1 cellular context compared by ENCODE assay signal in the genomic region with DNA sequence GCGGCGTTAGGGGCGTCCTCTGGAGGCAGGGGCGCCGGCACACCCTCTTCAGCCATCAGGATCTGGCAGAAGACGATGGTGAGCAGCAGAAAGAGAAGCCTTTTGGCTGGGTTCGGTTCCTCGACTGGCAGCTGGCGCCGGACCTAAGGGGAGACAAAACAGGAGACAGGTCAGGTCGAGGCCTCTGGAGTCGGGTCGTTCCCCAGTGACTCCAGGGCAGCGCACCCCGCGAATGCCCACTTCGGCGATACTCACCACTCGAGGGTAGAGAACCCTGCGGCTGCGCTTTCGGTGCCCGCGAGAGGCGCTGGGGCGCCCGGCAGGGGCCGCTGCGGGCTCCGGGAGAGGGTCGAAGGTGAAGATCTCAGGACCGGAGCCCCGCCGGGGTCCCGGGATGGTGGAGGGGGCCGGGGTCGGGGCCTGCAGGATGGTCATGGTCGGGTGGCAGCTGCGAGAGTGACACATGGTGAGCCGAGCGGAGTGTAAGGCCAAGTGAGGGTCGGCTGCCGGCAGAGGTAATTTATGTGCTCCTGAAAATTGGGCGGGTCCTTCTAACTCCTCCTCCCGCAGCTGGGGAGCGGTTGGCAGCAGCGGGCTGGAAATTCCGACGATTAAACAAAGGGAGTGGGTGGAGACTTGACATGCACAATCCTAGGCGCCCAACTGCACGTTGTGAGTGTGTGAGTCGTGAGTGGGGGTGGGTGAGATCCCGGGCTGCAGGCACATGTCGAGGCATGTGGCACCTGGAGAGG.
A peak's percentile ranks its signal among the peaks of the same experiment; 100 is the strongest.
TF ChIP-seq lines count a peak whose summit lies in the region.

A gene with protein sequence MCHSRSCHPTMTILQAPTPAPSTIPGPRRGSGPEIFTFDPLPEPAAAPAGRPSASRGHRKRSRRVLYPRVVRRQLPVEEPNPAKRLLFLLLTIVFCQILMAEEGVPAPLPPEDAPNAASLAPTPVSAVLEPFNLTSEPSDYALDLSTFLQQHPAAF (minus strand): TSS at position 494 of the 752 bp plus-strand sequence. CDS start 29 bp downstream, at position 465.

TF ChIP-seq in HepG2, 621 proteins besides CTCF, POLR2A, EP300 and RAD21 (continued from another document and continues in another):
- TF ChIP-seq ARNT2 (CRISPR knock-in tag; IDR thresholded peaks at IDR 0.05; ENCODE audit: low read depth) (peak; percentile 71), GZF1 (CRISPR knock-in tag; IDR thresholded peaks at IDR 0.05) (no peak; the same call in 1 of the 2 replicates), ZNF496 (CRISPR knock-in tag; IDR thresholded peaks at IDR 0.05; ENCODE audit: insufficient replicate concordance) (no peak), SMAD3 (CRISPR knock-in tag; IDR thresholded peaks at IDR 0.05) (peak; percentile 80), TAF15 (IDR thresholded peaks at IDR 0.05; ENCODE audit: low read depth, low read length, poor library complexity, severe bottlenecking) (peak; percentile 89), ZNF10 (CRISPR knock-in tag; IDR thresholded peaks at IDR 0.05; ENCODE audit: borderline replicate concordance, low read depth) (no peak), ZNF234 (CRISPR knock-in tag; conservative IDR thresholded peaks at IDR 0.05) (no peak), ZNF703 (CRISPR knock-in tag; IDR thresholded peaks at IDR 0.05; ENCODE audit: borderline replicate concordance) (peak; percentile 41; the same call in 1 of the 2 replicates), DPF2 (CRISPR knock-in tag; IDR thresholded peaks at IDR 0.05; ENCODE audit: borderline replicate concordance, low read depth) (no peak; the same call in 1 of the 2 replicates), AGO1 (IDR thresholded peaks at IDR 0.05; ENCODE audit: low read depth, low read length, poor library complexity, severe bottlenecking) (peak; percentile 64), ZBTB20 (CRISPR knock-in tag; IDR thresholded peaks at IDR 0.05; ENCODE audit: borderline replicate concordance, low read depth) (peak; percentile 68; the same call in 1 of the 2 replicates), ZNF781 (CRISPR knock-in tag; IDR thresholded peaks at IDR 0.05; ENCODE audit: borderline replicate concordance, not compliant biosample characterization) (no peak), ZSCAN30 (CRISPR knock-in tag; IDR thresholded peaks at IDR 0.05) (0 out of 2 replicates have a peak, but pooled peaks have one; percentile 54), JDP2 (CRISPR knock-in tag; IDR thresholded peaks at IDR 0.05; ENCODE audit: borderline replicate concordance) (no peak; the same call in 1 of the 2 replicates), ZC3H4 (CRISPR knock-in tag; IDR thresholded peaks at IDR 0.05; ENCODE audit: borderline replicate concordance) (no peak), BRCA1 (CRISPR knock-in tag; IDR thresholded peaks at IDR 0.05) (peak; percentile 93), TOE1 (CRISPR knock-in tag; IDR thresholded peaks at IDR 0.05) (no peak), ZNF879 (CRISPR knock-in tag; IDR thresholded peaks at IDR 0.05) (no peak; the same call in 1 of the 2 replicates), ATF1 (CRISPR knock-in tag; IDR thresholded peaks at IDR 0.05) (no peak), HOXA7 (CRISPR knock-in tag; IDR thresholded peaks at IDR 0.05) (no peak), CBX1 (IDR thresholded peaks at IDR 0.05; ENCODE audit: low read depth) (peak; percentile 99), ZNF441 (CRISPR knock-in tag; IDR thresholded peaks at IDR 0.05; ENCODE audit: borderline replicate concordance) (peak; percentile 46; the same call in 1 of the 2 replicates), SMAD1 (CRISPR knock-in tag; IDR thresholded peaks at IDR 0.05; ENCODE audit: borderline replicate concordance, low read depth) (peak; percentile 77), SP2 (CRISPR knock-in tag; IDR thresholded peaks at IDR 0.05) (no peak), ZMYM2 (CRISPR knock-in tag; IDR thresholded peaks at IDR 0.05) (0 out of 2 replicates have a peak, but pooled peaks have one; percentile 81), NCOA2 (CRISPR knock-in tag; IDR thresholded peaks at IDR 0.05) (peak; percentile 73)
- TF ChIP-seq, protein P1, sequence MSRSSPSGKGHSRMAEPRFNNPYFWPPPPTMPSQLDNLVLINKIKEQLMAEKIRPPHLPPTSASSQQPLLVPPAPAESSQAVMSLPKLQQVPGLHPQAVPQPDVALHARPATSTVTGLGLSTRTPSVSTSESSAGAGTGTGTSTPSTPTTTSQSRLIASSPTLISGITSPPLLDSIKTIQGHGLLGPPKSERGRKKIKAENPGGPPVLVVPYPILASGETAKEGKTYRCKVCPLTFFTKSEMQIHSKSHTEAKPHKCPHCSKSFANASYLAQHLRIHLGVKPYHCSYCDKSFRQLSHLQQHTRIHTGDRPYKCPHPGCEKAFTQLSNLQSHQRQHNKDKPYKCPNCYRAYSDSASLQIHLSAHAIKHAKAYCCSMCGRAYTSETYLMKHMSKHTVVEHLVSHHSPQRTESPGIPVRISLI (CRISPR knock-in tag; IDR thresholded peaks at IDR 0.05; ENCODE audit: borderline replicate concordance), result peak; percentile 69; the same call in 1 of the 2 replicates
- TF ChIP-seq, protein P2, sequence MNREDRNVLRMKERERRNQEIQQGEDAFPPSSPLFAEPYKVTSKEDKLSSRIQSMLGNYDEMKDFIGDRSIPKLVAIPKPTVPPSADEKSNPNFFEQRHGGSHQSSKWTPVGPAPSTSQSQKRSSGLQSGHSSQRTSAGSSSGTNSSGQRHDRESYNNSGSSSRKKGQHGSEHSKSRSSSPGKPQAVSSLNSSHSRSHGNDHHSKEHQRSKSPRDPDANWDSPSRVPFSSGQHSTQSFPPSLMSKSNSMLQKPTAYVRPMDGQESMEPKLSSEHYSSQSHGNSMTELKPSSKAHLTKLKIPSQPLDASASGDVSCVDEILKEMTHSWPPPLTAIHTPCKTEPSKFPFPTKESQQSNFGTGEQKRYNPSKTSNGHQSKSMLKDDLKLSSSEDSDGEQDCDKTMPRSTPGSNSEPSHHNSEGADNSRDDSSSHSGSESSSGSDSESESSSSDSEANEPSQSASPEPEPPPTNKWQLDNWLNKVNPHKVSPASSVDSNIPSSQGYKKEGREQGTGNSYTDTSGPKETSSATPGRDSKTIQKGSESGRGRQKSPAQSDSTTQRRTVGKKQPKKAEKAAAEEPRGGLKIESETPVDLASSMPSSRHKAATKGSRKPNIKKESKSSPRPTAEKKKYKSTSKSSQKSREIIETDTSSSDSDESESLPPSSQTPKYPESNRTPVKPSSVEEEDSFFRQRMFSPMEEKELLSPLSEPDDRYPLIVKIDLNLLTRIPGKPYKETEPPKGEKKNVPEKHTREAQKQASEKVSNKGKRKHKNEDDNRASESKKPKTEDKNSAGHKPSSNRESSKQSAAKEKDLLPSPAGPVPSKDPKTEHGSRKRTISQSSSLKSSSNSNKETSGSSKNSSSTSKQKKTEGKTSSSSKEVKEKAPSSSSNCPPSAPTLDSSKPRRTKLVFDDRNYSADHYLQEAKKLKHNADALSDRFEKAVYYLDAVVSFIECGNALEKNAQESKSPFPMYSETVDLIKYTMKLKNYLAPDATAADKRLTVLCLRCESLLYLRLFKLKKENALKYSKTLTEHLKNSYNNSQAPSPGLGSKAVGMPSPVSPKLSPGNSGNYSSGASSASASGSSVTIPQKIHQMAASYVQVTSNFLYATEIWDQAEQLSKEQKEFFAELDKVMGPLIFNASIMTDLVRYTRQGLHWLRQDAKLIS (CRISPR knock-in tag; IDR thresholded peaks at IDR 0.05), result peak; percentile 98
- TF ChIP-seq, protein P3, sequence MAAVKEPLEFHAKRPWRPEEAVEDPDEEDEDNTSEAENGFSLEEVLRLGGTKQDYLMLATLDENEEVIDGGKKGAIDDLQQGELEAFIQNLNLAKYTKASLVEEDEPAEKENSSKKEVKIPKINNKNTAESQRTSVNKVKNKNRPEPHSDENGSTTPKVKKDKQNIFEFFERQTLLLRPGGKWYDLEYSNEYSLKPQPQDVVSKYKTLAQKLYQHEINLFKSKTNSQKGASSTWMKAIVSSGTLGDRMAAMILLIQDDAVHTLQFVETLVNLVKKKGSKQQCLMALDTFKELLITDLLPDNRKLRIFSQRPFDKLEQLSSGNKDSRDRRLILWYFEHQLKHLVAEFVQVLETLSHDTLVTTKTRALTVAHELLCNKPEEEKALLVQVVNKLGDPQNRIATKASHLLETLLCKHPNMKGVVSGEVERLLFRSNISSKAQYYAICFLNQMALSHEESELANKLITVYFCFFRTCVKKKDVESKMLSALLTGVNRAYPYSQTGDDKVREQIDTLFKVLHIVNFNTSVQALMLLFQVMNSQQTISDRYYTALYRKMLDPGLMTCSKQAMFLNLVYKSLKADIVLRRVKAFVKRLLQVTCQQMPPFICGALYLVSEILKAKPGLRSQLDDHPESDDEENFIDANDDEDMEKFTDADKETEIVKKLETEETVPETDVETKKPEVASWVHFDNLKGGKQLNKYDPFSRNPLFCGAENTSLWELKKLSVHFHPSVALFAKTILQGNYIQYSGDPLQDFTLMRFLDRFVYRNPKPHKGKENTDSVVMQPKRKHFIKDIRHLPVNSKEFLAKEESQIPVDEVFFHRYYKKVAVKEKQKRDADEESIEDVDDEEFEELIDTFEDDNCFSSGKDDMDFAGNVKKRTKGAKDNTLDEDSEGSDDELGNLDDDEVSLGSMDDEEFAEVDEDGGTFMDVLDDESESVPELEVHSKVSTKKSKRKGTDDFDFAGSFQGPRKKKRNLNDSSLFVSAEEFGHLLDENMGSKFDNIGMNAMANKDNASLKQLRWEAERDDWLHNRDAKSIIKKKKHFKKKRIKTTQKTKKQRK (IDR thresholded peaks at IDR 0.05; ENCODE audit: low read length), result no peak
- TF ChIP-seq, protein P4, sequence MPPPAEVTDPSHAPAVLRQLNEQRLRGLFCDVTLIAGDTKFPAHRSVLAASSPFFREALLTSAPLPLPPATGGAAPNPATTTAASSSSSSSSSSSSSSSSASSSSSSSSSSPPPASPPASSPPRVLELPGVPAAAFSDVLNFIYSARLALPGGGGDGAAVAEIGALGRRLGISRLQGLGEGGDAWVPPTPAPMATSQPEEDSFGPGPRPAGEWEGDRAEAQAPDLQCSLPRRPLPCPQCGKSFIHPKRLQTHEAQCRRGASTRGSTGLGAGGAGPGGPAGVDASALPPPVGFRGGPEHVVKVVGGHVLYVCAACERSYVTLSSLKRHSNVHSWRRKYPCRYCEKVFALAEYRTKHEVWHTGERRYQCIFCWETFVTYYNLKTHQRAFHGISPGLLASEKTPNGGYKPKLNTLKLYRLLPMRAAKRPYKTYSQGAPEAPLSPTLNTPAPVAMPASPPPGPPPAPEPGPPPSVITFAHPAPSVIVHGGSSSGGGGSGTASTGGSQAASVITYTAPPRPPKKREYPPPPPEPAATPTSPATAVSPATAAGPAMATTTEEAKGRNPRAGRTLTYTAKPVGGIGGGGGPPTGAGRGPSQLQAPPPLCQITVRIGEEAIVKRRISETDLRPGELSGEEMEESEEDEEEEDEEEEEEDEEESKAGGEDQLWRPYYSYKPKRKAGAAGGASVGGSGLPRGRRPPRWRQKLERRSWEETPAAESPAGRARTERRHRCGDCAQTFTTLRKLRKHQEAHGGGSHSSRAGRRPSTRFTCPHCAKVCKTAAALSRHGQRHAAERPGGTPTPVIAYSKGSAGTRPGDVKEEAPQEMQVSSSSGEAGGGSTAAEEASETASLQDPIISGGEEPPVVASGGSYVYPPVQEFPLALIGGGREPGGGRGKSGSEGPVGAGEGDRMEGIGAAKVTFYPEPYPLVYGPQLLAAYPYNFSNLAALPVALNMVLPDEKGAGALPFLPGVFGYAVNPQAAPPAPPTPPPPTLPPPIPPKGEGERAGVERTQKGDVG (CRISPR knock-in tag; IDR thresholded peaks at IDR 0.05; ENCODE audit: borderline replicate concordance), result no peak; the same call in 1 of the 2 replicates
- TF ChIP-seq, protein P5, sequence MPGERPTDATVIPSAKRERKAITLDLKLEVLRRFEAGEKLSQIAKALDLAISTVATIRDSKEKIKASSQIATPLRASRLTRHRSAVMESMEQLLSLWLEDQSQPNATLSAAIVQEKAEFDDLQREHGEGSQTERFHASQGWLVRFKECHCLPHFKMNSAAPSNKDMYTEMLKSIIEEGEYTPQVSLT (CRISPR knock-in tag; IDR thresholded peaks at IDR 0.05; ENCODE audit: borderline replicate concordance, low read depth), result no peak
- TF ChIP-seq, protein P6, sequence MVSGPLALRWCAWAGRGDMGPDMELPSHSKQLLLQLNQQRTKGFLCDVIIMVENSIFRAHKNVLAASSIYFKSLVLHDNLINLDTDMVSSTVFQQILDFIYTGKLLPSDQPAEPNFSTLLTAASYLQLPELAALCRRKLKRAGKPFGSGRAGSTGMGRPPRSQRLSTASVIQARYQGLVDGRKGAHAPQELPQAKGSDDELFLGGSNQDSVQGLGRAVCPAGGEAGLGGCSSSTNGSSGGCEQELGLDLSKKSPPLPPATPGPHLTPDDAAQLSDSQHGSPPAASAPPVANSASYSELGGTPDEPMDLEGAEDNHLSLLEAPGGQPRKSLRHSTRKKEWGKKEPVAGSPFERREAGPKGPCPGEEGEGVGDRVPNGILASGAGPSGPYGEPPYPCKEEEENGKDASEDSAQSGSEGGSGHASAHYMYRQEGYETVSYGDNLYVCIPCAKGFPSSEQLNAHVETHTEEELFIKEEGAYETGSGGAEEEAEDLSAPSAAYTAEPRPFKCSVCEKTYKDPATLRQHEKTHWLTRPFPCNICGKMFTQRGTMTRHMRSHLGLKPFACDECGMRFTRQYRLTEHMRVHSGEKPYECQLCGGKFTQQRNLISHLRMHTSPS (CRISPR knock-in tag; IDR thresholded peaks at IDR 0.05; ENCODE audit: low read depth), result peak; percentile 57; the same call in 1 of the 2 replicates
- TF ChIP-seq, protein P7, sequence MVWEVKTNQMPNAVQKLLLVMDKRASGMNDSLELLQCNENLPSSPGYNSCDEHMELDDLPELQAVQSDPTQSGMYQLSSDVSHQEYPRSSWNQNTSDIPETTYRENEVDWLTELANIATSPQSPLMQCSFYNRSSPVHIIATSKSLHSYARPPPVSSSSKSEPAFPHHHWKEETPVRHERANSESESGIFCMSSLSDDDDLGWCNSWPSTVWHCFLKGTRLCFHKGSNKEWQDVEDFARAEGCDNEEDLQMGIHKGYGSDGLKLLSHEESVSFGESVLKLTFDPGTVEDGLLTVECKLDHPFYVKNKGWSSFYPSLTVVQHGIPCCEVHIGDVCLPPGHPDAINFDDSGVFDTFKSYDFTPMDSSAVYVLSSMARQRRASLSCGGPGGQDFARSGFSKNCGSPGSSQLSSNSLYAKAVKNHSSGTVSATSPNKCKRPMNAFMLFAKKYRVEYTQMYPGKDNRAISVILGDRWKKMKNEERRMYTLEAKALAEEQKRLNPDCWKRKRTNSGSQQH (CRISPR knock-in tag; IDR thresholded peaks at IDR 0.05; ENCODE audit: low read depth), result peak; percentile 78
- TF ChIP-seq, protein P8, sequence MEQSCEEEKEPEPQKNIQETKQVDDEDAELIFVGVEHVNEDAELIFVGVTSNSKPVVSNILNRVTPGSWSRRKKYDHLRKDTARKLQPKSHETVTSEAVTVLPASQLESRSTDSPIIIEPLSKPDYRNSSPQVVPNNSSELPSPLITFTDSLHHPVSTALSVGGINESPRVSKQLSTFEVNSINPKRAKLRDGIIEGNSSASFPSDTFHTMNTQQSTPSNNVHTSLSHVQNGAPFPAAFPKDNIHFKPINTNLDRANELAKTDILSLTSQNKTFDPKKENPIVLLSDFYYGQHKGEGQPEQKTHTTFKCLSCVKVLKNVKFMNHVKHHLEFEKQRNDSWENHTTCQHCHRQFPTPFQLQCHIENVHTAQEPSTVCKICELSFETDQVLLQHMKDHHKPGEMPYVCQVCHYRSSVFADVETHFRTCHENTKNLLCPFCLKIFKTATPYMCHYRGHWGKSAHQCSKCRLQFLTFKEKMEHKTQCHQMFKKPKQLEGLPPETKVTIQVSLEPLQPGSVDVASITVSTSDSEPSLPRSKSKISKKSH (CRISPR knock-in tag; IDR thresholded peaks at IDR 0.05; ENCODE audit: borderline replicate concordance), result peak; percentile 50; the same call in 1 of the 2 replicates
- TF ChIP-seq, protein P9, sequence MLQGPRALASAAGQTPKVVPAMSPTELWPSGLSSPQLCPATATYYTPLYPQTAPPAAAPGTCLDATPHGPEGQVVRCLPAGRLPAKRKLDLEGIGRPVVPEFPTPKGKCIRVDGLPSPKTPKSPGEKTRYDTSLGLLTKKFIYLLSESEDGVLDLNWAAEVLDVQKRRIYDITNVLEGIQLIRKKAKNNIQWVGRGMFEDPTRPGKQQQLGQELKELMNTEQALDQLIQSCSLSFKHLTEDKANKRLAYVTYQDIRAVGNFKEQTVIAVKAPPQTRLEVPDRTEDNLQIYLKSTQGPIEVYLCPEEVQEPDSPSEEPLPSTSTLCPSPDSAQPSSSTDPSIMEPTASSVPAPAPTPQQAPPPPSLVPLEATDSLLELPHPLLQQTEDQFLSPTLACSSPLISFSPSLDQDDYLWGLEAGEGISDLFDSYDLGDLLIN (CRISPR knock-in tag; IDR thresholded peaks at IDR 0.05; ENCODE audit: borderline replicate concordance), result peak; percentile 78
